In the genomic region with DNA sequence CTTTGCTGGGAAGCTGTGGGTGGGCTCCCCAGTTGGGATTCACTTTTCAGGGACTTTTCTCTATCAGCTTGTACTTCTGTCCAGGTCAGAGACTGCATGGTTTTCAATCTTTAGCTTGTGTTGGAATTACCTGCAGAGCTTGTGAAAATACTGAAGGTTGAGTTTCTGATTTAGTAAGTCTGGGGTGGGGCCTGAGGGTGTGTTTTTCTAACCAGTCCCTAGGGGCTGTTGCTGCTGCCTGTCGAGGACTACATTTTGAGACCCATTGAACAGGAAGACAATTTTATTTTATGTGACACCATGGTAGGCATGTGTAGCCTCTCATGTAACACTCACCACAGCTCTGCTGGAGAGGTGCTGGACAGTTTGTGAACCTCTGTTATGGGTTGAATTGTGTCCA, we compare ENCODE assay signal across 32 cellular contexts. TPM values are rescaled to one million over a fixed set of nuclear protein-coding genes. Genes with fewer than 3 reads are reported as not detected.
DNase-seq lines count a peak whose midpoint lies in the region; ATAC-seq, FAIRE-seq and TF ChIP-seq lines count a peak whose summit lies in the region.
"Had no signal": no experiment of that assay in that cellular context is flagged by ENCODE, and none has a peak within 500 bp of the region (broad histone marks: within the 10 kb centered on the region; RNA-seq: fewer than 3 reads in every experiment).

No MANE protein-coding gene starts in this region.

- no peak overlapping the region for H3K4me3 Mint-ChIP-seq in T-helper 2 cell treated with Interferon-gamma antibody and Interleukin-4, amounts not matched to agents 5 μg/mL and 100 μg/mL, for 36 hours
- no peak overlapping the region for H3K4me3 Mint-ChIP-seq in type B pancreatic cell
- H3K4me3 Mint-ChIP-seq: activated naive CD8-positive, alpha-beta T cell treated with anti-CD3 and anti-CD28 coated beads, Interleukin-2, amount 50 U/mL, for 24 hours; central memory CD8-positive, alpha-beta T cell; HFFc6; T-cell had no signal

- H3K27ac Mint-ChIP-seq in T-helper 2 cell treated with Interferon-gamma antibody and Interleukin-4, amounts not matched to agents 5 μg/mL and 100 μg/mL, for 36 hours = peak overlapping the region; percentile 33
- peak overlapping the region; percentile 71 for H3K27ac Mint-ChIP-seq in type B pancreatic cell
- H3K27ac Mint-ChIP-seq: activated naive CD8-positive, alpha-beta T cell treated with anti-CD3 and anti-CD28 coated beads, Interleukin-2, amount 50 U/mL, for 24 hours; HFFc6; T-cell had no signal

- H3K4me1 Mint-ChIP-seq in T-helper 2 cell treated with Interferon-gamma antibody and Interleukin-4, amounts not matched to agents 5 μg/mL and 100 μg/mL, for 36 hours (ENCODE audit: low read depth) = peaks cover 43% of the 10 kb centered on the region
- peaks cover 6% of the 10 kb centered on the region for H3K4me1 Mint-ChIP-seq in type B pancreatic cell (ENCODE audit: unreplicated experiment)

- no peak for TF ChIP-seq CTCF in type B pancreatic cell (conservative IDR thresholded peaks at IDR 0.05)

- ATAC-seq in HG02642 (IDR thresholded peaks at IDR 0.05; ENCODE audit: poor library complexity, unreplicated experiment) = peak; percentile 51
- ATAC-seq: activated naive CD8-positive, alpha-beta T cell treated with anti-CD3 and anti-CD28 coated beads, Interleukin-2, amount 50 U/mL, for 24 hours; heart left ventricle; T-cell had no signal

- H3K27me3 Mint-ChIP-seq in T-helper 2 cell treated with Interferon-gamma antibody and Interleukin-4, amounts not matched to agents 5 μg/mL and 100 μg/mL, for 36 hours (ENCODE audit: low read depth) = no peaks in the 10 kb centered on the region
- H3K27me3 Mint-ChIP-seq in type B pancreatic cell = no peaks in the 10 kb centered on the region
- H3K27me3 Mint-ChIP-seq: activated naive CD8-positive, alpha-beta T cell treated with anti-CD3 and anti-CD28 coated beads, Interleukin-2, amount 50 U/mL, for 24 hours; central memory CD8-positive, alpha-beta T cell; T-cell had no signal

- H3K9me3 Mint-ChIP-seq in T-helper 2 cell treated with Interferon-gamma antibody and Interleukin-4, amounts not matched to agents 5 μg/mL and 100 μg/mL, for 36 hours = peaks cover 9% of the 10 kb centered on the region
- H3K9me3 Mint-ChIP-seq in type B pancreatic cell = peaks cover 6% of the 10 kb centered on the region
- H3K9me3 Mint-ChIP-seq: activated naive CD8-positive, alpha-beta T cell treated with anti-CD3 and anti-CD28 coated beads, Interleukin-2, amount 50 U/mL, for 24 hours; central memory CD8-positive, alpha-beta T cell; HFFc6; T-cell had no signal

- peaks cover 11% of the 10 kb centered on the region for H3K36me3 Mint-ChIP-seq in T-helper 2 cell treated with Interferon-gamma antibody and Interleukin-4, amounts not matched to agents 5 μg/mL and 100 μg/mL, for 36 hours (ENCODE audit: low read depth)
- H3K36me3 Mint-ChIP-seq in type B pancreatic cell = no peaks in the 10 kb centered on the region

- peak; percentile 78 for FAIRE-seq in GM18507 (lab: Jason Lieb, UNC)
- FAIRE-seq: GM12892 had no signal

- no peak for DNase-seq in GM18507 (ENCODE audit: extremely low spot score, insufficient read length, low read depth)
- DNase-seq in T-helper 2 cell treated with Interferon-gamma antibody and Interleukin-4, amounts not matched to agents 5 μg/mL and 100 μg/mL, for 36 hours (ENCODE audit: low spot score) = no peak
- no peak for DNase-seq in type B pancreatic cell (ENCODE audit: extremely low spot score, unreplicated experiment)
- no peak for DNase-seq in nucleus accumbens (lab: John Stamatoyannopoulos, UW)
- DNase-seq in DMS53 treated with DMSO at 0.1 percent for 48 hours (lab: John Stamatoyannopoulos, UW; ENCODE audit: unreplicated experiment) = no peak
- no peak for DNase-seq in iPS-NIHi7 (ENCODE audit: extremely low spot score)
- DNase-seq: activated CD4-positive, alpha-beta T cell treated with anti-CD3 and anti-CD28 coated beads for 1 hour; activated gamma-delta T cell treated with Interleukin-2 at 50 U/mL for 16 hours; activated naive CD8-positive, alpha-beta T cell treated with anti-CD3 and anti-CD28 coated beads, Interleukin-2, amount 50 U/mL, for 24 hours; activated T-cell treated with anti-CD3 and anti-CD28 coated beads, Interleukin-2, amount 50 U/mL, for 1 hour; Caco-2; dermis blood vessel endothelial cell; DMS79 treated with DMSO at 0.1 percent for 48 hours; GM23248; heart left ventricle; HFFc6; NCI-H1436; NCI-H345; T-cell; upper lobe of right lung had no signal

RNA-seq across cellular contexts. Expression of gene MLANA, which starts 14.7 kb away (rescaled TPM):
- total RNA-seq in type B pancreatic cell (ENCODE audit: low replicate concordance) = 12.1 TPM in 1 of 2 replicates, not detected in the other
- total RNA-seq: Caco-2, dermis blood vessel endothelial cell, esophagus muscularis mucosa, foreskin keratinocyte, GM23248, heart left ventricle, HFFc6, lung microvascular endothelial cell, mucosa of gallbladder, right atrium auricular region, RPMI7951, SJSA1, smooth muscle cell, subcutaneous adipose tissue, T-cell, upper lobe of right lung had no signal

RNA-seq across cellular contexts. Expression of gene ERMP1, which starts 43.1 kb away (rescaled TPM):
- 57.7 and 70.2 TPM in 2 replicates for total RNA-seq in type B pancreatic cell (ENCODE audit: low replicate concordance)
